1 cellular context compared by ENCODE assay signal in genomic region chr2:219299372-219299760, GRCh38.
TF ChIP-seq lines count a peak whose summit lies in the region.

No MANE protein-coding gene starts in this region.

TF ChIP-seq in H1, 55 proteins besides CTCF, POLR2A, EP300 and RAD21:
- TF ChIP-seq TCF12 (IDR thresholded peaks at IDR 0.05; ENCODE audit: low read depth, low read length) (no peak), TAF7 (optimal IDR thresholded peaks at IDR 0.05; ENCODE audit: borderline replicate concordance, low read depth, low read length) (no peak), USF2 (IDR thresholded peaks at IDR 0.05; ENCODE audit: low read length) (no peak), SAP30 (IDR thresholded peaks at IDR 0.05; ENCODE audit: insufficient read depth, insufficient replicate concordance, low read length) (no peak), NRF1 (IDR thresholded peaks at IDR 0.05; ENCODE audit: low read depth, low read length) (no peak), HDAC2 (IDR thresholded peaks at IDR 0.05; ENCODE audit: borderline replicate concordance in 1 of 2, low read depth in 2 of 2, low read length in 2 of 2) (no peak), ASH2L (IDR thresholded peaks at IDR 0.05; ENCODE audit: low read length) (no peak), KDM5A (IDR thresholded peaks at IDR 0.05; ENCODE audit: low read length) (no peak), SUZ12 (IDR thresholded peaks at IDR 0.05; ENCODE audit: low read length) (no peak), MAFK (IDR thresholded peaks at IDR 0.05; ENCODE audit: low read depth, low read length) (no peak), SIX5 (IDR thresholded peaks at IDR 0.05; ENCODE audit: low read depth, low read length) (no peak), ZNF274 (IDR thresholded peaks at IDR 0.05; ENCODE audit: borderline replicate concordance, extremely low read depth, low read length) (no peak), SP1 (IDR thresholded peaks at IDR 0.05; ENCODE audit: low read depth, low read length) (no peak), EZH2 (IDR thresholded peaks at IDR 0.05; ENCODE audit: low read depth, low read length, severe bottlenecking) (no peak), RBBP5 (IDR thresholded peaks at IDR 0.05; ENCODE audit: borderline replicate concordance, low read depth, low read length) (no peak)
TF ChIP-seq in H1: peak in this region for 0.
